ENCODE assay signal across 1 cellular context in the genomic region with DNA sequence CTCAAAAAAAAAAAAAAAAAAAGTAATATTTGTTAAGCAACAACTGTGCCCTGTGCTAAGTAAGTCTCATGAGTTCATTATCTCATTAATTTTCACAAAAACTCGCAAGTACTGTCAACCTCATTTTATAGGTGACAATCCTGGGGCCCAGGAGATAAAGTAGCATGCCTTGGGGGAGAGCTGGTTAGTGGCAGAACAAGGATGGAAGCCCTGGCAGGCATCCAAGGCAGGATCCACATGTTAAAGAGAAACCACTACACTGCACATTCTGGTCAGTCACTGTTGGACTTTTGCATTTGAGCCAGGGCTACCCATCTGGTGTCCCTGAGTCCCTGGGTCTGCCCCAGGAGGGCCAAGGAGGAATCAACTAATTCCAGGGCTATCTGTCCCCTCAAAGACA.
TF ChIP-seq lines count a peak whose summit lies in the region.

No MANE protein-coding gene starts in this region.

TF ChIP-seq in K562, 482 proteins besides CTCF, POLR2A, EP300 and RAD21 (continued from another document and continues in another):
- TF ChIP-seq, protein P1, sequence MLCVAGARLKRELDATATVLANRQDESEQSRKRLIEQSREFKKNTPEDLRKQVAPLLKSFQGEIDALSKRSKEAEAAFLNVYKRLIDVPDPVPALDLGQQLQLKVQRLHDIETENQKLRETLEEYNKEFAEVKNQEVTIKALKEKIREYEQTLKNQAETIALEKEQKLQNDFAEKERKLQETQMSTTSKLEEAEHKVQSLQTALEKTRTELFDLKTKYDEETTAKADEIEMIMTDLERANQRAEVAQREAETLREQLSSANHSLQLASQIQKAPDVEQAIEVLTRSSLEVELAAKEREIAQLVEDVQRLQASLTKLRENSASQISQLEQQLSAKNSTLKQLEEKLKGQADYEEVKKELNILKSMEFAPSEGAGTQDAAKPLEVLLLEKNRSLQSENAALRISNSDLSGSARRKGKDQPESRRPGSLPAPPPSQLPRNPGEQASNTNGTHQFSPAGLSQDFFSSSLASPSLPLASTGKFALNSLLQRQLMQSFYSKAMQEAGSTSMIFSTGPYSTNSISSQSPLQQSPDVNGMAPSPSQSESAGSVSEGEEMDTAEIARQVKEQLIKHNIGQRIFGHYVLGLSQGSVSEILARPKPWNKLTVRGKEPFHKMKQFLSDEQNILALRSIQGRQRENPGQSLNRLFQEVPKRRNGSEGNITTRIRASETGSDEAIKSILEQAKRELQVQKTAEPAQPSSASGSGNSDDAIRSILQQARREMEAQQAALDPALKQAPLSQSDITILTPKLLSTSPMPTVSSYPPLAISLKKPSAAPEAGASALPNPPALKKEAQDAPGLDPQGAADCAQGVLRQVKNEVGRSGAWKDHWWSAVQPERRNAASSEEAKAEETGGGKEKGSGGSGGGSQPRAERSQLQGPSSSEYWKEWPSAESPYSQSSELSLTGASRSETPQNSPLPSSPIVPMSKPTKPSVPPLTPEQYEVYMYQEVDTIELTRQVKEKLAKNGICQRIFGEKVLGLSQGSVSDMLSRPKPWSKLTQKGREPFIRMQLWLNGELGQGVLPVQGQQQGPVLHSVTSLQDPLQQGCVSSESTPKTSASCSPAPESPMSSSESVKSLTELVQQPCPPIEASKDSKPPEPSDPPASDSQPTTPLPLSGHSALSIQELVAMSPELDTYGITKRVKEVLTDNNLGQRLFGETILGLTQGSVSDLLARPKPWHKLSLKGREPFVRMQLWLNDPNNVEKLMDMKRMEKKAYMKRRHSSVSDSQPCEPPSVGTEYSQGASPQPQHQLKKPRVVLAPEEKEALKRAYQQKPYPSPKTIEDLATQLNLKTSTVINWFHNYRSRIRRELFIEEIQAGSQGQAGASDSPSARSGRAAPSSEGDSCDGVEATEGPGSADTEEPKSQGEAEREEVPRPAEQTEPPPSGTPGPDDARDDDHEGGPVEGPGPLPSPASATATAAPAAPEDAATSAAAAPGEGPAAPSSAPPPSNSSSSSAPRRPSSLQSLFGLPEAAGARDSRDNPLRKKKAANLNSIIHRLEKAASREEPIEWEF (CRISPR knock-in tag; IDR thresholded peaks at IDR 0.05): no peak
- TF ChIP-seq DPF2 (IDR thresholded peaks at IDR 0.05) (peak; percentile 42; the same call in 1 of the 2 replicates), RB1 (IDR thresholded peaks at IDR 0.05; ENCODE audit: low read depth) (no peak), CBFA2T3 (IDR thresholded peaks at IDR 0.05) (peak; percentile 59), KLF16 (IDR thresholded peaks at IDR 0.05) (no peak), SMAD4 (CRISPR knock-in tag; conservative IDR thresholded peaks at IDR 0.05) (no peak), POU5F1 (IDR thresholded peaks at IDR 0.05; ENCODE audit: borderline replicate concordance, low read depth, low read length, partially characterized antibody) (no peak), ADNP (tag; IDR thresholded peaks at IDR 0.05) (no peak), MCM5 (IDR thresholded peaks at IDR 0.05; ENCODE audit: low read depth) (no peak), MED1 (CRISPR knock-in tag; IDR thresholded peaks at IDR 0.05; ENCODE audit: borderline replicate concordance) (no peak), PTTG1 (tag; IDR thresholded peaks at IDR 0.05; ENCODE audit: low read depth) (no peak), E2F4 (CRISPR knock-in tag; IDR thresholded peaks at IDR 0.05; ENCODE audit: low read depth) (no peak), ZNF24 (IDR thresholded peaks at IDR 0.05) (no peak), MECOM (CRISPR knock-in tag; IDR thresholded peaks at IDR 0.05) (no peak), ZNF586 (CRISPR knock-in tag; conservative IDR thresholded peaks at IDR 0.05) (no peak), HNRNPUL1 (IDR thresholded peaks at IDR 0.05; ENCODE audit: low read length) (no peak), RHOXF2B (CRISPR knock-in tag; conservative IDR thresholded peaks at IDR 0.05) (no peak), TGIF2 (CRISPR knock-in tag; IDR thresholded peaks at IDR 0.05) (no peak), TAF7 (tag; IDR thresholded peaks at IDR 0.05) (no peak), MXI1 (IDR thresholded peaks at IDR 0.05; ENCODE audit: low read depth, low read length) (no peak), GTF2F1 (IDR thresholded peaks at IDR 0.05; ENCODE audit: low read depth, low read length) (no peak), NFATC3 (IDR thresholded peaks at IDR 0.05) (no peak), E4F1 (CRISPR knock-in tag; IDR thresholded peaks at IDR 0.05; ENCODE audit: borderline replicate concordance) (no peak), ZNF778 (CRISPR knock-in tag; IDR thresholded peaks at IDR 0.05) (no peak), HNRNPLL (IDR thresholded peaks at IDR 0.05; ENCODE audit: low read depth, low read length, poor library complexity, severe bottlenecking) (no peak), SPI1 (IDR thresholded peaks at IDR 0.05; ENCODE audit: borderline replicate concordance, low read depth, low read length) (no peak), ELF2 (CRISPR knock-in tag; IDR thresholded peaks at IDR 0.05) (no peak), PREB (CRISPR knock-in tag; IDR thresholded peaks at IDR 0.05) (no peak), NBN (IDR thresholded peaks at IDR 0.05; ENCODE audit: low read depth) (no peak)
- TF ChIP-seq, protein P2, sequence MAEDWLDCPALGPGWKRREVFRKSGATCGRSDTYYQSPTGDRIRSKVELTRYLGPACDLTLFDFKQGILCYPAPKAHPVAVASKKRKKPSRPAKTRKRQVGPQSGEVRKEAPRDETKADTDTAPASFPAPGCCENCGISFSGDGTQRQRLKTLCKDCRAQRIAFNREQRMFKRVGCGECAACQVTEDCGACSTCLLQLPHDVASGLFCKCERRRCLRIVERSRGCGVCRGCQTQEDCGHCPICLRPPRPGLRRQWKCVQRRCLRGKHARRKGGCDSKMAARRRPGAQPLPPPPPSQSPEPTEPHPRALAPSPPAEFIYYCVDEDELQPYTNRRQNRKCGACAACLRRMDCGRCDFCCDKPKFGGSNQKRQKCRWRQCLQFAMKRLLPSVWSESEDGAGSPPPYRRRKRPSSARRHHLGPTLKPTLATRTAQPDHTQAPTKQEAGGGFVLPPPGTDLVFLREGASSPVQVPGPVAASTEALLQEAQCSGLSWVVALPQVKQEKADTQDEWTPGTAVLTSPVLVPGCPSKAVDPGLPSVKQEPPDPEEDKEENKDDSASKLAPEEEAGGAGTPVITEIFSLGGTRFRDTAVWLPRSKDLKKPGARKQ (CRISPR knock-in tag; IDR thresholded peaks at IDR 0.05): no peak
- TF ChIP-seq, protein P3, sequence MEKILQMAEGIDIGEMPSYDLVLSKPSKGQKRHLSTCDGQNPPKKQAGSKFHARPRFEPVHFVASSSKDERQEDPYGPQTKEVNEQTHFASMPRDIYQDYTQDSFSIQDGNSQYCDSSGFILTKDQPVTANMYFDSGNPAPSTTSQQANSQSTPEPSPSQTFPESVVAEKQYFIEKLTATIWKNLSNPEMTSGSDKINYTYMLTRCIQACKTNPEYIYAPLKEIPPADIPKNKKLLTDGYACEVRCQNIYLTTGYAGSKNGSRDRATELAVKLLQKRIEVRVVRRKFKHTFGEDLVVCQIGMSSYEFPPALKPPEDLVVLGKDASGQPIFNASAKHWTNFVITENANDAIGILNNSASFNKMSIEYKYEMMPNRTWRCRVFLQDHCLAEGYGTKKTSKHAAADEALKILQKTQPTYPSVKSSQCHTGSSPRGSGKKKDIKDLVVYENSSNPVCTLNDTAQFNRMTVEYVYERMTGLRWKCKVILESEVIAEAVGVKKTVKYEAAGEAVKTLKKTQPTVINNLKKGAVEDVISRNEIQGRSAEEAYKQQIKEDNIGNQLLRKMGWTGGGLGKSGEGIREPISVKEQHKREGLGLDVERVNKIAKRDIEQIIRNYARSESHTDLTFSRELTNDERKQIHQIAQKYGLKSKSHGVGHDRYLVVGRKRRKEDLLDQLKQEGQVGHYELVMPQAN (IDR thresholded peaks at IDR 0.05; ENCODE audit: borderline replicate concordance): no peak
- TF ChIP-seq, protein P4, sequence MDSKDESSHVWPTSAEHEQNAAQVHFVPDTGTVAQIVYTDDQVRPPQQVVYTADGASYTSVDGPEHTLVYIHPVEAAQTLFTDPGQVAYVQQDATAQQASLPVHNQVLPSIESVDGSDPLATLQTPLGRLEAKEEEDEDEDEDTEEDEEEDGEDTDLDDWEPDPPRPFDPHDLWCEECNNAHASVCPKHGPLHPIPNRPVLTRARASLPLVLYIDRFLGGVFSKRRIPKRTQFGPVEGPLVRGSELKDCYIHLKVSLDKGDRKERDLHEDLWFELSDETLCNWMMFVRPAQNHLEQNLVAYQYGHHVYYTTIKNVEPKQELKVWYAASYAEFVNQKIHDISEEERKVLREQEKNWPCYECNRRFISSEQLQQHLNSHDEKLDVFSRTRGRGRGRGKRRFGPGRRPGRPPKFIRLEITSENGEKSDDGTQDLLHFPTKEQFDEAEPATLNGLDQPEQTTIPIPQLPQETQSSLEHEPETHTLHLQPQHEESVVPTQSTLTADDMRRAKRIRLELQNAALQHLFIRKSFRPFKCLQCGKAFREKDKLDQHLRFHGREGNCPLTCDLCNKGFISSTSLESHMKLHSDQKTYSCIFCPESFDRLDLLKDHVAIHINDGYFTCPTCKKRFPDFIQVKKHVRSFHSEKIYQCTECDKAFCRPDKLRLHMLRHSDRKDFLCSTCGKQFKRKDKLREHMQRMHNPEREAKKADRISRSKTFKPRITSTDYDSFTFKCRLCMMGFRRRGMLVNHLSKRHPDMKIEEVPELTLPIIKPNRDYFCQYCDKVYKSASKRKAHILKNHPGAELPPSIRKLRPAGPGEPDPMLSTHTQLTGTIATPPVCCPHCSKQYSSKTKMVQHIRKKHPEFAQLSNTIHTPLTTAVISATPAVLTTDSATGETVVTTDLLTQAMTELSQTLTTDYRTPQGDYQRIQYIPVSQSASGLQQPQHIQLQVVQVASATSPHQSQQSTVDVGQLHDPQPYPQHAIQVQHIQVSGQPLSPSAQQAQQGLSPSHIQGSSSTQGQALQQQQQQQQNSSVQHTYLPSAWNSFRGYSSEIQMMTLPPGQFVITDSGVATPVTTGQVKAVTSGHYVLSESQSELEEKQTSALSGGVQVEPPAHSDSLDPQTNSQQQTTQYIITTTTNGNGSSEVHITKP (IDR thresholded peaks at IDR 0.05; ENCODE audit: partially characterized antibody): no peak
- TF ChIP-seq, protein P5, sequence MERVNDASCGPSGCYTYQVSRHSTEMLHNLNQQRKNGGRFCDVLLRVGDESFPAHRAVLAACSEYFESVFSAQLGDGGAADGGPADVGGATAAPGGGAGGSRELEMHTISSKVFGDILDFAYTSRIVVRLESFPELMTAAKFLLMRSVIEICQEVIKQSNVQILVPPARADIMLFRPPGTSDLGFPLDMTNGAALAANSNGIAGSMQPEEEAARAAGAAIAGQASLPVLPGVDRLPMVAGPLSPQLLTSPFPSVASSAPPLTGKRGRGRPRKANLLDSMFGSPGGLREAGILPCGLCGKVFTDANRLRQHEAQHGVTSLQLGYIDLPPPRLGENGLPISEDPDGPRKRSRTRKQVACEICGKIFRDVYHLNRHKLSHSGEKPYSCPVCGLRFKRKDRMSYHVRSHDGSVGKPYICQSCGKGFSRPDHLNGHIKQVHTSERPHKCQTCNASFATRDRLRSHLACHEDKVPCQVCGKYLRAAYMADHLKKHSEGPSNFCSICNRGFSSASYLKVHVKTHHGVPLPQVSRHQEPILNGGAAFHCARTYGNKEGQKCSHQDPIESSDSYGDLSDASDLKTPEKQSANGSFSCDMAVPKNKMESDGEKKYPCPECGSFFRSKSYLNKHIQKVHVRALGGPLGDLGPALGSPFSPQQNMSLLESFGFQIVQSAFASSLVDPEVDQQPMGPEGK (CRISPR knock-in tag; IDR thresholded peaks at IDR 0.05; ENCODE audit: borderline replicate concordance): no peak
